In genomic region chr14:68177728-68178127, GRCh38 we compare ENCODE assay signal across 18 cellular contexts.
A peak's percentile ranks its signal among the peaks of the same experiment; 100 is the strongest.
DNase-seq lines count a peak whose midpoint lies in the region; ATAC-seq and TF ChIP-seq lines count a peak whose summit lies in the region.
"Had no signal": no experiment of that assay in that cellular context is flagged by ENCODE, and none has a peak within 500 bp of the region (broad histone marks: within the 10 kb centered on the region; RNA-seq: fewer than 3 reads in every experiment).

No MANE protein-coding gene starts in this region.

- no peak overlapping the region for H3K56ac ChIP-seq in IMR-90 (ENCODE audit: extremely low read depth, insufficient read depth, low read length)

- no peak overlapping the region for H2BK5ac ChIP-seq in IMR-90 (ENCODE audit: low read depth, low read length, poor library complexity, severe bottlenecking)

- no peaks in the 10 kb centered on the region; the same call in 1 of the 2 replicates for H4K20me1 ChIP-seq in IMR-90 (ENCODE audit: insufficient read depth, low read length)

- no peak overlapping the region; the same call in 1 of the 2 replicates for H3K4ac ChIP-seq in IMR-90 (ENCODE audit: low read depth, low read length)

- no peak overlapping the region for H3K4me3 ChIP-seq in IMR-90 (ENCODE audit: insufficient read depth, low read depth, low read length)
- no peak overlapping the region for H3K4me3 ChIP-seq in sigmoid colon
- H3K4me3 ChIP-seq: MG63, Peyer's patch had no signal

- TF ChIP-seq RAD21 in IMR-90 (IDR thresholded peaks at IDR 0.05; ENCODE audit: low read length) = no peak

- intact Hi-C loops in IMR-90 (cut with micrococcal nuclease) = no loop called here
- intact Hi-C loops in sigmoid colon (cut with DNase I) = no loop called here

- no peaks in the 10 kb centered on the region for H3K27me3 ChIP-seq in IMR-90 (ENCODE audit: control insufficient read depth, insufficient read depth, low read length)
- no peaks in the 10 kb centered on the region for H3K27me3 ChIP-seq in sigmoid colon
- H3K27me3 ChIP-seq: MG63, Peyer's patch had no signal

- H3K79me1 ChIP-seq in IMR-90 (ENCODE audit: low read depth in 1 of 2, low read length in 2 of 2) = no peaks in the 10 kb centered on the region; a peak in 1 of 4 replicates

- H3K36me3 ChIP-seq in IMR-90 (ENCODE audit: control insufficient read depth, insufficient read depth, low read length) (no peaks in the 10 kb centered on the region), sigmoid colon (no peaks in the 10 kb centered on the region)
- H3K36me3 ChIP-seq: MG63, Peyer's patch had no signal

- H3K27ac ChIP-seq in 22Rv1 (peak overlapping the region; percentile 57), IMR-90 (ENCODE audit: insufficient read depth, low read length) (no peak overlapping the region), VCaP (peak overlapping the region; percentile 24), sigmoid colon (peak overlapping the region in 3 of 4 donors; percentile 66 to 84 (median 81))
- H3K27ac ChIP-seq: Peyer's patch had no signal

- POLR2A ChIA-PET in IMR-90 (lab: Charles Lee; ENCODE audit: unreplicated experiment) = no interaction called here

- H2AFZ ChIP-seq in IMR-90 (replicated peaks; ENCODE audit: low read length, poor library complexity) = no peak overlapping the region

- CTCF ChIA-PET in IMR-90 (lab: Yijun Ruan, JAX) = no interaction called here

- H4K5ac ChIP-seq in IMR-90 (ENCODE audit: low read depth, low read length) = no peak overlapping the region

- no peak overlapping the region for H2AK5ac ChIP-seq in IMR-90 (ENCODE audit: low read depth, low read length)

- ATAC-seq in IMR-90 (ENCODE audit: low read depth) = no peak

- no peak overlapping the region for H2BK20ac ChIP-seq in IMR-90 (ENCODE audit: low read depth, low read length)

- TF ChIP-seq POLR2A in IMR-90 (IDR thresholded peaks at IDR 0.05; ENCODE audit: low read depth, low read length) = no peak
- TF ChIP-seq POLR2A in sigmoid colon (IDR thresholded peaks at IDR 0.05) = no peak

- dilution Hi-C loops in IMR-90 (cut with HindIII; ENCODE audit: low sequenced_read_pairs, unreplicated experiment) = no loop called here

- no peak overlapping the region for H4K91ac ChIP-seq in IMR-90 (ENCODE audit: insufficient read depth, low read depth, low read length)

- H3K14ac ChIP-seq in IMR-90 (replicated peaks; ENCODE audit: low read depth, low read length) = no peak overlapping the region

- DNase-seq in IMR-90 = no peak
- no peak for DNase-seq in sigmoid colon
- DNase-seq in mesenteric fat pad (ENCODE audit: low spot score) = no peak
- no peak for DNase-seq in Ammon's horn (ENCODE audit: low spot score)
- DNase-seq in NCI-H2081 (lab: John Stamatoyannopoulos, UW) = no peak
- DNase-seq: ACHN, H7, Karpas-422, MG63, NCI-H1048, NCI-H1436 treated with DMSO at 0.1 percent for 48 hours, NCI-H2107, NCI-H226, NCI-H524, Peyer's patch, SW 1271 had no signal

- 0 out of 3 replicates have a peak overlapping the region, but pooled peaks have one; percentile 14 for H2BK15ac ChIP-seq in IMR-90 (ENCODE audit: low read depth, low read length)

- H2AK9ac ChIP-seq in IMR-90 (replicated peaks; ENCODE audit: low read depth, low read length, poor library complexity) = no peak overlapping the region

- H3K9me1 ChIP-seq in IMR-90 (ENCODE audit: insufficient read depth, low read length) = peaks cover 3% of the 10 kb centered on the region

- no peak overlapping the region for H2BK120ac ChIP-seq in IMR-90 (ENCODE audit: low read depth, low read length)

- no peak overlapping the region for H3K9ac ChIP-seq in IMR-90 (ENCODE audit: low read depth, low read length)

- H3K4me1 ChIP-seq in IMR-90 (ENCODE audit: control insufficient read depth, insufficient read depth, low read length) = peaks cover 13% of the 10 kb centered on the region
- H3K4me1 ChIP-seq in sigmoid colon = peaks cover 0 to 87% (median 55%) of the 10 kb centered on the region in 4 donors

- H3K23ac ChIP-seq in IMR-90 (ENCODE audit: low read depth, low read length) = no peak overlapping the region

- no peak for TF ChIP-seq EP300 in sigmoid colon (IDR thresholded peaks at IDR 0.05)

- H3K18ac ChIP-seq in IMR-90 (ENCODE audit: low read depth, low read length) = no peak overlapping the region

- H3K4me2 ChIP-seq in IMR-90 (ENCODE audit: low read depth, low read length) = no peak overlapping the region

- in situ Hi-C loops in IMR-90 (cut with MboI; ENCODE audit: low sequenced_read_pairs) = no loop called here

- TF ChIP-seq CTCF in 22Rv1 (IDR thresholded peaks at IDR 0.05) (no peak), IMR-90 (conservative IDR thresholded peaks at IDR 0.05; ENCODE audit: low read depth, low read length) (no peak), VCaP (conservative IDR thresholded peaks at IDR 0.05) (no peak), sigmoid colon (IDR thresholded peaks at IDR 0.05) (no peak)

- H3K9me3 ChIP-seq in IMR-90 (ENCODE audit: control insufficient read depth, insufficient read depth, low read length) (no peaks in the 10 kb centered on the region), sigmoid colon (no peaks in the 10 kb centered on the region)
- H3K9me3 ChIP-seq: MG63, Peyer's patch had no signal

- H4K8ac ChIP-seq in IMR-90 (ENCODE audit: low read depth in 2 of 2, low read length in 2 of 2) = no peak overlapping the region

- BruUV-seq in IMR-90 (replicated peaks; lab: Mats Ljungman, UMichigan) = no TSS peak

- WGBS in IMR-90 (ENCODE audit: extremely low coverage in 2 of 2, insufficient read length in 1 of 2), 2 experiments = 80% methylated on average over 2 of the region's 3 CpGs; no CpG with 5 or more reads in 1 of the 2 experiments
- 52 to 71% methylated on average over 3 of the region's 3 CpGs for WGBS in sigmoid colon, 2 donors

TF ChIP-seq in IMR-90, 13 proteins besides CTCF, POLR2A, EP300 and RAD21:
- TF ChIP-seq FOS (IDR thresholded peaks at IDR 0.05; ENCODE audit: low read depth, low read length) (no peak), MAFK (IDR thresholded peaks at IDR 0.05; ENCODE audit: low read depth, low read length) (no peak), BHLHE40 (IDR thresholded peaks at IDR 0.05; ENCODE audit: low read depth, low read length) (no peak), NFE2L2 (IDR thresholded peaks at IDR 0.05; ENCODE audit: low read depth, low read length) (no peak), MAZ (IDR thresholded peaks at IDR 0.05; ENCODE audit: borderline replicate concordance, low read depth, low read length) (no peak), CEBPB (IDR thresholded peaks at IDR 0.05; ENCODE audit: low read depth, low read length) (no peak), RCOR1 (IDR thresholded peaks at IDR 0.05; ENCODE audit: insufficient replicate concordance, low read length) (no peak), USF2 (IDR thresholded peaks at IDR 0.05; ENCODE audit: low read depth, low read length) (no peak), RFX5 (IDR thresholded peaks at IDR 0.05; ENCODE audit: low read depth, low read length) (no peak), MXI1 (IDR thresholded peaks at IDR 0.05; ENCODE audit: borderline replicate concordance, low read depth, low read length) (no peak), SMC3 (IDR thresholded peaks at IDR 0.05; ENCODE audit: low read depth, low read length) (no peak), ELK1 (IDR thresholded peaks at IDR 0.05; ENCODE audit: borderline replicate concordance, low read depth, low read length) (no peak), CHD1 (IDR thresholded peaks at IDR 0.05; ENCODE audit: low read depth, low read length) (no peak)
